Comparison of ENCODE assay signal across 1 cellular context in genomic region chr2:235505210-235505741, GRCh38.
TF ChIP-seq lines count a peak whose summit lies in the region.

No MANE protein-coding gene starts in this region.

TF ChIP-seq in HepG2, 621 proteins besides CTCF, POLR2A, EP300 and RAD21 (continues in another document):
- TF ChIP-seq ZNF431 (CRISPR knock-in tag; IDR thresholded peaks at IDR 0.05; ENCODE audit: borderline replicate concordance, low read depth): 0 out of 2 replicates have a peak, but pooled peaks have one; percentile 52
- no peak for TF ChIP-seq NFATC3 (CRISPR knock-in tag; IDR thresholded peaks at IDR 0.05)
- peak; percentile 49 for TF ChIP-seq MYPOP (CRISPR knock-in tag; IDR thresholded peaks at IDR 0.05)
- no peak for TF ChIP-seq THYN1 (CRISPR knock-in tag; IDR thresholded peaks at IDR 0.05; ENCODE audit: borderline replicate concordance, low read depth)
- no peak for TF ChIP-seq KDM4B (CRISPR knock-in tag; IDR thresholded peaks at IDR 0.05)
- peak; percentile 91 for TF ChIP-seq ZMYM3 (CRISPR knock-in tag; IDR thresholded peaks at IDR 0.05)
- no peak for TF ChIP-seq ZNF10 (CRISPR knock-in tag; IDR thresholded peaks at IDR 0.05; ENCODE audit: borderline replicate concordance, low read depth)
- TF ChIP-seq ZFP82 (CRISPR knock-in tag; IDR thresholded peaks at IDR 0.05; ENCODE audit: borderline replicate concordance): peak; percentile 76; the same call in 1 of the 2 replicates
- no peak for TF ChIP-seq ATM (IDR thresholded peaks at IDR 0.05; ENCODE audit: borderline replicate concordance)
- peak; percentile 86 for TF ChIP-seq ARNTL (CRISPR knock-in tag; IDR thresholded peaks at IDR 0.05)
- TF ChIP-seq MYC (CRISPR knock-in tag; IDR thresholded peaks at IDR 0.05; ENCODE audit: borderline replicate concordance): peak; percentile 90
- TF ChIP-seq HOXA7 (CRISPR knock-in tag; IDR thresholded peaks at IDR 0.05): no peak
- TF ChIP-seq ARID4A (CRISPR knock-in tag; IDR thresholded peaks at IDR 0.05; ENCODE audit: borderline replicate concordance): peak; percentile 59; the same call in 1 of the 2 replicates
- peak; percentile 52 for TF ChIP-seq KMT2B (CRISPR knock-in tag; IDR thresholded peaks at IDR 0.05)
- TF ChIP-seq ETV5 (CRISPR knock-in tag; IDR thresholded peaks at IDR 0.05; ENCODE audit: borderline replicate concordance): peak; percentile 91
- no peak; the same call in 1 of the 2 replicates for TF ChIP-seq TEAD2 (CRISPR knock-in tag; IDR thresholded peaks at IDR 0.05)
- TF ChIP-seq NFKB2 (CRISPR knock-in tag; IDR thresholded peaks at IDR 0.05; ENCODE audit: borderline replicate concordance): peak; percentile 38; the same call in 1 of the 2 replicates
- no peak for TF ChIP-seq LRRFIP1 (CRISPR knock-in tag; conservative IDR thresholded peaks at IDR 0.05)
- 0 out of 2 replicates have a peak, but pooled peaks have one; percentile 41 for TF ChIP-seq REL (CRISPR knock-in tag; conservative IDR thresholded peaks at IDR 0.05)
- TF ChIP-seq ZFP36L2 (CRISPR knock-in tag; IDR thresholded peaks at IDR 0.05): peak; percentile 25; the same call in 1 of the 2 replicates
- 0 out of 2 replicates have a peak, but pooled peaks have one; percentile 34 for TF ChIP-seq ZNF34 (CRISPR knock-in tag; IDR thresholded peaks at IDR 0.05; ENCODE audit: borderline replicate concordance)
- TF ChIP-seq ATF5 (CRISPR knock-in tag; IDR thresholded peaks at IDR 0.05; ENCODE audit: low read depth): 0 out of 2 replicates have a peak, but pooled peaks have one; percentile 47
- TF ChIP-seq ZBTB3 (CRISPR knock-in tag; IDR thresholded peaks at IDR 0.05; ENCODE audit: borderline replicate concordance, low read depth): peak; percentile 90; the same call in 1 of the 2 replicates
- TF ChIP-seq ZNF547 (CRISPR knock-in tag; IDR thresholded peaks at IDR 0.05): peak; percentile 61; the same call in 1 of the 2 replicates
- TF ChIP-seq JDP2 (CRISPR knock-in tag; IDR thresholded peaks at IDR 0.05; ENCODE audit: borderline replicate concordance): no peak
- TF ChIP-seq REXO4 (CRISPR knock-in tag; IDR thresholded peaks at IDR 0.05; ENCODE audit: borderline replicate concordance): no peak
- TF ChIP-seq AGO2 (optimal IDR thresholded peaks at IDR 0.05; ENCODE audit: low read depth, low read length): no peak
- TF ChIP-seq STAG1 (CRISPR knock-in tag; IDR thresholded peaks at IDR 0.05): peak; percentile 23; the same call in 1 of the 2 replicates
- peak; percentile 28; the same call in 1 of the 2 replicates for TF ChIP-seq MNT (IDR thresholded peaks at IDR 0.05)
- no peak for TF ChIP-seq TGIF2 (CRISPR knock-in tag; IDR thresholded peaks at IDR 0.05)
- TF ChIP-seq ZNF746 (CRISPR knock-in tag; IDR thresholded peaks at IDR 0.05): peak; percentile 93
- TF ChIP-seq ARID3A (IDR thresholded peaks at IDR 0.05; ENCODE audit: low read depth, low read length): peak; percentile 90
- peak; percentile 83; the same call in 1 of the 2 replicates for TF ChIP-seq TRAFD1 (CRISPR knock-in tag; IDR thresholded peaks at IDR 0.05; ENCODE audit: borderline replicate concordance)
- no peak for TF ChIP-seq CERS6 (CRISPR knock-in tag; IDR thresholded peaks at IDR 0.05)
- TF ChIP-seq NR2F1 (CRISPR knock-in tag; IDR thresholded peaks at IDR 0.05): no peak
- TF ChIP-seq SP140L (CRISPR knock-in tag; IDR thresholded peaks at IDR 0.05; ENCODE audit: borderline replicate concordance): no peak
- peak; percentile 91; the same call in 1 of the 2 replicates for TF ChIP-seq RERE (CRISPR knock-in tag; IDR thresholded peaks at IDR 0.05; ENCODE audit: low read depth)
- 0 out of 2 replicates have a peak, but pooled peaks have one; percentile 26 for TF ChIP-seq RFX5 (IDR thresholded peaks at IDR 0.05; ENCODE audit: low read depth, low read length)
- TF ChIP-seq FOXK2 (IDR thresholded peaks at IDR 0.05): peak; percentile 54; the same call in 1 of the 2 replicates
- peak; percentile 85 for TF ChIP-seq AKAP8 (CRISPR knock-in tag; IDR thresholded peaks at IDR 0.05)
- TF ChIP-seq ZNF891 (CRISPR knock-in tag; IDR thresholded peaks at IDR 0.05): 0 out of 2 replicates have a peak, but pooled peaks have one; percentile 63
